ENCODE assay signal across 11 cellular contexts in genomic region chr20:10683537-10683936, GRCh38.
"Had no signal": no experiment of that assay in that cellular context is flagged by ENCODE, and none has a peak within 500 bp of the region (broad histone marks: within the 10 kb centered on the region; RNA-seq: fewer than 3 reads in every experiment).

No MANE protein-coding gene starts in this region.

- H3K9me3 ChIP-seq: HAP-1 had no signal

- H3K36me3 ChIP-seq: HAP-1 had no signal

- H3K27ac ChIP-seq: GM23248 had no signal

- ATAC-seq: GM23338, HCT116 had no signal

- H3K4me3 ChIP-seq: GM23248, GM23338, HAP-1 had no signal

- FAIRE-seq: H1, H54 had no signal

- H3K4me2 ChIP-seq: GM23338 had no signal

- DNase-seq: GM23248, GOT3, H7, H9, HCEC 1CT, HFFc6 had no signal
